Comparison of ENCODE assay signal across 2 cellular contexts in genomic region chr4:1842993-1843448, GRCh38.
TF ChIP-seq lines count a peak whose summit lies in the region.

No MANE protein-coding gene starts in this region.

TF ChIP-seq in endothelial cell of umbilical vein, 7 proteins besides CTCF, POLR2A, EP300 and RAD21 (continued from another document):
- no peak for TF ChIP-seq JUN (IDR thresholded peaks at IDR 0.05; ENCODE audit: borderline replicate concordance, insufficient read depth, insufficient read length, low read depth)
- TF ChIP-seq POLR2AphosphoS5 (IDR thresholded peaks at IDR 0.05; ENCODE audit: insufficient read depth, low read depth, low read length) = peak; percentile 25

TF ChIP-seq in GM12891, 5 proteins besides CTCF, POLR2A, EP300 and RAD21 (continued from another document):
- no peak for TF ChIP-seq PAX5 (IDR thresholded peaks at IDR 0.05; ENCODE audit: insufficient read depth, low read length, severe bottlenecking)
- TF ChIP-seq POU2F2 (IDR thresholded peaks at IDR 0.05; ENCODE audit: low read depth, low read length) = no peak
- no peak for TF ChIP-seq SPI1 (IDR thresholded peaks at IDR 0.05; ENCODE audit: low read depth, low read length)
